ENCODE assay signal across 18 cellular contexts in the genomic region with DNA sequence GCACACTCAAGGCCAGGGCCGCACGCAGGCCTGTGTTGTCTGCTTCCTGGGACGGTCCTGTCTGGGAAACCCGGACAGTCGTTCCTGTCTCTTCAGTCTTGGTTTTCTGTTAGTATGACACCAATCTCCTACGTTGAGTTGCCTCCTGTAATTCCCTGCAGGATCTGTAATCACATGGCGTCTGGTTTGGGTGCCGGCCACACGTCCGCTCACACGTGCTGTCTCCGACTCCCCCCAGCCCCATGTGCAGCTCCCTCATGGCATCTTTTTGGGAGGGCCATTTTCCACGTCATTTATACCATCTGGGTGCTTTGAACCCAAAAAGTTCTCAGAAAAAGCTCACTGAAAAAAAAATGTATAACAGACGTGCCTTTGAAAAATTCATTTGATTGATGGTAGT. TPM values are rescaled to one million over a fixed set of nuclear protein-coding genes. Genes with fewer than 3 reads are reported as not detected.
DNase-seq lines count a peak whose midpoint lies in the region; ATAC-seq, FAIRE-seq and TF ChIP-seq lines count a peak whose summit lies in the region.
"Had no signal": no experiment of that assay in that cellular context is flagged by ENCODE, and none has a peak within 500 bp of the region (broad histone marks: within the 10 kb centered on the region; RNA-seq: fewer than 3 reads in every experiment).

No MANE protein-coding gene starts in this region.

- intact Hi-C loops in body of pancreas (cut with DNase I): no loop called here
- intact Hi-C loops in sciatic nerve (cut with DNase I): no loop called here

- no peak overlapping the region for H3K56ac ChIP-seq in H1 (replicated peaks; ENCODE audit: insufficient read length, low read depth, low read length)

- no peak overlapping the region for H3K4ac ChIP-seq in H1 (replicated peaks; ENCODE audit: insufficient read length, low read depth, low read length)

- H3K23me2 ChIP-seq in H1 (ENCODE audit: low read depth, low read length): no peaks in the 10 kb centered on the region

- no peak for ATAC-seq in body of pancreas
- ATAC-seq in sciatic nerve: no peak
- ATAC-seq in GM19328 (IDR thresholded peaks at IDR 0.05; ENCODE audit: unreplicated experiment): no peak
- ATAC-seq: K562 had no signal

- no peaks in the 10 kb centered on the region for H3K9me3 Mint-ChIP-seq in nephron
- H3K9me3 Mint-ChIP-seq in progenitor cell of endocrine pancreas (ENCODE audit: low read depth): no peaks in the 10 kb centered on the region
- peaks cover 4% of the 10 kb centered on the region for H3K9me3 Mint-ChIP-seq in glutamatergic neuron (ENCODE audit: unreplicated experiment)
- H3K9me3 Mint-ChIP-seq: CD4-positive, alpha-beta memory T cell; H9 had no signal

- no peak overlapping the region for H2AFZ ChIP-seq in H1 (ENCODE audit: low read length)
- H2AFZ ChIP-seq: GM23248 had no signal

- no peak overlapping the region for H3K14ac ChIP-seq in H1 (ENCODE audit: insufficient read length)

- no peak overlapping the region for H4K5ac ChIP-seq in H1 (ENCODE audit: insufficient read length, low read depth, low read length)

- H3K4me3 ChIP-seq in body of pancreas (no peak overlapping the region), H1 (ENCODE audit: extremely low read depth in 1 of 4, insufficient read depth in 2 of 4, low read depth in 3 of 4, low read length in 4 of 4) (no peak overlapping the region)
- H3K4me3 ChIP-seq: GM23248, K562, MG63 had no signal

- no peak overlapping the region for H3K9ac ChIP-seq in H1 (replicated peaks in 1 of 4; ENCODE audit: extremely low read depth in 1 of 4, low read depth in 3 of 4, low read length in 3 of 4)
- H3K9ac ChIP-seq: GM23248, SK-N-SH had no signal

- H3K4me1 ChIP-seq in body of pancreas (peaks cover 65% of the 10 kb centered on the region), H1 (replicated peaks in 1 of 4; ENCODE audit: control insufficient read depth in 3 of 4, insufficient read depth in 4 of 4, low read length in 3 of 4) (peaks cover 0 to 5% (median under 1%) of the 10 kb centered on the region in 4 experiments; a peak in 2 of 7 replicates)

- H2BK20ac ChIP-seq in H1 (ENCODE audit: low read length): no peak overlapping the region

- H3K4me2 ChIP-seq in H1 (ENCODE audit: insufficient read depth in 1 of 2, low read depth in 2 of 2, low read length in 2 of 2): no peak overlapping the region
- H3K4me2 ChIP-seq: SK-N-SH had no signal

- H4K8ac ChIP-seq in H1 (ENCODE audit: extremely low read depth, insufficient read depth, low read length): peak overlapping the region; percentile 57; the same call in 1 of the 2 replicates

- DNase-seq in body of pancreas (no peak), H1 (ENCODE audit: low read depth in 1 of 2, low spot score in 2 of 2) (no peak), progenitor cell of endocrine pancreas (ENCODE audit: low spot score, unreplicated experiment) (no peak), sciatic nerve (ENCODE audit: low spot score) (no peak), glutamatergic neuron (no peak)
- DNase-seq: C1 segment of cervical spinal cord; CD4-positive, alpha-beta memory T cell; COR-L47; GM23248; H9; MG63; NCI-H2029; SK-N-SH had no signal

- FAIRE-seq in H1 (lab: Jason Lieb, UNC): no peak
- FAIRE-seq: GM18507, K562 had no signal

- POLR2A ChIA-PET in H1 (lab: Charles Lee; ENCODE audit: partially characterized antibody): no interaction called here

- WGBS in body of pancreas, 2 donors: 79 to 85% methylated on average over 13 to 14 of the region's 14 CpGs
- WGBS in H1 (ENCODE audit: extremely low coverage in 1 of 2, insufficient coverage in 1 of 2, insufficient read length in 1 of 2, insufficient replicate concordance in 2 of 2, low coverage in 1 of 2, low lambda C conversion rate in 2 of 2, missing lambda C conversion rate in 1 of 2), 2 experiments: 94% methylated on average over 14 of the region's 14 CpGs; no CpG with 5 or more reads in 1 of the 2 experiments

- H3K4me1 Mint-ChIP-seq in nephron (peaks cover 61% of the 10 kb centered on the region), progenitor cell of endocrine pancreas (ENCODE audit: low read depth) (peaks cover 58% of the 10 kb centered on the region), glutamatergic neuron (ENCODE audit: low read depth, unreplicated experiment) (peaks cover 32% of the 10 kb centered on the region)

- H3K27ac ChIP-seq in body of pancreas (peak overlapping the region; percentile 79 to 92 (median 84)), H1 (ENCODE audit: low read depth, low read length) (no peak overlapping the region)
- H3K27ac ChIP-seq: GM23248, RWPE1 had no signal

- TF ChIP-seq POLR2A in body of pancreas (IDR thresholded peaks at IDR 0.05) (no peak), H1 (IDR thresholded peaks at IDR 0.05; ENCODE audit: control extremely low read depth in 1 of 2, low read depth in 2 of 2, low read length in 2 of 2) (no peak)

- no peak overlapping the region for H4K91ac ChIP-seq in H1 (replicated peaks; ENCODE audit: insufficient read length, low read length)

- H3K27me3 Mint-ChIP-seq in nephron (ENCODE audit: low read depth) (peaks cover 34% of the 10 kb centered on the region), progenitor cell of endocrine pancreas (peaks cover 3% of the 10 kb centered on the region), glutamatergic neuron (ENCODE audit: unreplicated experiment) (peaks cover 3% of the 10 kb centered on the region)

- no peaks in the 10 kb centered on the region for H4K20me1 ChIP-seq in H1 (replicated peaks in 1 of 2; ENCODE audit: control insufficient read depth in 1 of 2, insufficient read depth in 2 of 2, low read length in 2 of 2)

- H3K27me3 ChIP-seq in body of pancreas (no peaks in the 10 kb centered on the region), H1 (replicated peaks in 1 of 4; ENCODE audit: control insufficient read depth in 3 of 4, extremely low read depth in 1 of 4, insufficient read depth in 3 of 4, low read length in 3 of 4) (no peaks in the 10 kb centered on the region; a peak in 1 of 7 replicates)
- H3K27me3 ChIP-seq: MG63 had no signal

- H3K79me1 ChIP-seq in H1 (ENCODE audit: low read depth, low read length): no peaks in the 10 kb centered on the region

- TF ChIP-seq CTCF in body of pancreas (IDR thresholded peaks at IDR 0.05): no peak
- no peak for TF ChIP-seq CTCF in H1 (IDR thresholded peaks at IDR 0.05; ENCODE audit: control extremely low read depth in 1 of 3, insufficient read depth in 1 of 3, low read depth in 1 of 3, low read length in 3 of 3)
- no peak for TF ChIP-seq CTCF in nephron (IDR thresholded peaks at IDR 0.05; ENCODE audit: unreplicated experiment in 3 of 3)
- no peak for TF ChIP-seq CTCF in progenitor cell of endocrine pancreas (IDR thresholded peaks at IDR 0.05; ENCODE audit: unreplicated experiment)
- TF ChIP-seq CTCF in glutamatergic neuron (IDR thresholded peaks at IDR 0.05; ENCODE audit: partially characterized antibody, unreplicated experiment): no peak

- no peak overlapping the region for H2BK12ac ChIP-seq in H1 (ENCODE audit: low read depth, low read length)

- no peak overlapping the region for H3K23ac ChIP-seq in H1 (ENCODE audit: insufficient read length)

- no peak overlapping the region for H2BK120ac ChIP-seq in H1 (replicated peaks; ENCODE audit: low read depth, low read length)

- CTCF ChIA-PET in H1 (lab: Charles Lee; ENCODE audit: partially characterized antibody): interaction anchor here (0.5 kb wide), 1 partner anchor 1891 kb away, joined by 3 read pairs; no protein-coding TSS in a partner anchor

- TF ChIP-seq RAD21 in H1 (IDR thresholded peaks at IDR 0.05 in 1 of 2, conservative IDR thresholded peaks at IDR 0.05 in 1 of 2; ENCODE audit: low read depth in 2 of 2, low read length in 2 of 2): no peak

- no peaks in the 10 kb centered on the region for H3K79me2 ChIP-seq in H1 (ENCODE audit: control insufficient read depth in 1 of 2, insufficient read depth in 2 of 2, low read length in 2 of 2)

- H3K36me3 ChIP-seq in body of pancreas (replicated peaks in 1 of 2; ENCODE audit: insufficient read depth in 1 of 2, low read depth in 2 of 2) (no peaks in the 10 kb centered on the region), H1 (ENCODE audit: control insufficient read depth in 2 of 4, insufficient read depth in 4 of 4, low read length in 3 of 4) (no peaks in the 10 kb centered on the region)
- H3K36me3 ChIP-seq: MG63 had no signal

- H3K36me3 Mint-ChIP-seq in nephron (ENCODE audit: low read depth): no peaks in the 10 kb centered on the region
- H3K36me3 Mint-ChIP-seq in progenitor cell of endocrine pancreas (ENCODE audit: insufficient read depth): no peaks in the 10 kb centered on the region
- no peaks in the 10 kb centered on the region for H3K36me3 Mint-ChIP-seq in glutamatergic neuron (ENCODE audit: unreplicated experiment)
- H3K36me3 Mint-ChIP-seq: CD4-positive, alpha-beta memory T cell had no signal

- H3K18ac ChIP-seq in H1 (ENCODE audit: extremely low read depth, low read length): no peak overlapping the region

- H3K9me3 ChIP-seq in body of pancreas (no peaks in the 10 kb centered on the region), H1 (ENCODE audit: insufficient read depth in 2 of 2, low read depth in 1 of 2, low read length in 1 of 2) (no peaks in the 10 kb centered on the region)
- H3K9me3 ChIP-seq: MG63, SK-N-SH had no signal

- H2BK15ac ChIP-seq in H1 (ENCODE audit: low read length): no peak overlapping the region

- no peak for TF ChIP-seq EP300 in H1 (IDR thresholded peaks at IDR 0.05; ENCODE audit: borderline replicate concordance in 1 of 2, low read depth in 2 of 2, low read length in 2 of 2)

- H2BK5ac ChIP-seq in H1 (ENCODE audit: low read depth, low read length): no peak overlapping the region

- H2AK5ac ChIP-seq in H1 (ENCODE audit: low read depth, low read length): no peak overlapping the region

- H3K27ac Mint-ChIP-seq in nephron (peak overlapping the region in 2 of 3 experiments; percentile 49 to 64), progenitor cell of endocrine pancreas (peak overlapping the region; percentile 99), glutamatergic neuron (ENCODE audit: unreplicated experiment) (no peak overlapping the region)
- H3K27ac Mint-ChIP-seq: CD4-positive, alpha-beta memory T cell had no signal

- H3K4me3 Mint-ChIP-seq in nephron: no peak overlapping the region
- H3K4me3 Mint-ChIP-seq in progenitor cell of endocrine pancreas (ENCODE audit: low read depth): no peak overlapping the region
- no peak overlapping the region for H3K4me3 Mint-ChIP-seq in glutamatergic neuron (ENCODE audit: unreplicated experiment)
- H3K4me3 Mint-ChIP-seq: CD4-positive, alpha-beta memory T cell; H9 had no signal

RNA-seq across cellular contexts. Expression of a gene that starts 23.2 kb away (rescaled TPM):
- 10 to 100 TPM in 1 of 2 donors, 1 to 10 TPM in 1; 6.0 to 13.2 TPM for total RNA-seq in body of pancreas
- 3.8 and 5.6 TPM in 2 replicates for total RNA-seq in H1 (2021; fragmentation: NEBNext Ultra II Directional; extraction: Animal tissue kit (Norgen Biotek cat#: 25700))
- polyA plus RNA-seq in H1 (2011; rRNA removed): 1.7 and 3.1 TPM in 2 replicates
- polyA plus RNA-seq in H1 (2011; cell fraction: cytosol; rRNA removed): 3.3 TPM
- 8.7 TPM for polyA plus RNA-seq in H1 (2011; cell fraction: nucleus; rRNA removed)
- polyA plus RNA-seq in H1 (2012, experiment 1 of 2): 1.5 to 2.8 TPM (median 2.7 TPM) in 4 replicates
- polyA plus RNA-seq in H1 (2012, experiment 2 of 2): 1.5 TPM
- polyA plus RNA-seq in H1 (2013, experiment 1 of 2): 1.4 TPM
- polyA plus RNA-seq in H1 (2013, experiment 2 of 2): 1.0 TPM
- polyA minus RNA-seq in H1 (2011; rRNA and poly(A)+ RNA removed): 0.39 and 0.95 TPM in 2 replicates
- 2.3 TPM for polyA minus RNA-seq in H1 (2011; cell fraction: cytosol; rRNA and poly(A)+ RNA removed)
- 2.6 TPM for polyA minus RNA-seq in H1 (2011; cell fraction: nucleus; rRNA and poly(A)+ RNA removed)
- 75.3 and 79.1 TPM in 2 replicates for total RNA-seq in progenitor cell of endocrine pancreas
- total RNA-seq in sciatic nerve: 15.4 TPM
- 34.3 TPM for total RNA-seq in glutamatergic neuron (ENCODE audit: unreplicated experiment)
- total RNA-seq: K562 had no signal
- polyA plus RNA-seq: K562 had no signal

RNA-seq across cellular contexts. Expression of a gene that starts 38.9 kb away (rescaled TPM):
- total RNA-seq in body of pancreas: 10 to 100 TPM; 15.6 to 29.0 TPM
- total RNA-seq in H1 (2021; fragmentation: NEBNext Ultra II Directional; extraction: Animal tissue kit (Norgen Biotek cat#: 25700)): 12.0 and 12.5 TPM in 2 replicates
- polyA plus RNA-seq in H1 (2011; rRNA removed): 4.2 and 5.1 TPM in 2 replicates
- 5.8 TPM for polyA plus RNA-seq in H1 (2011; cell fraction: cytosol; rRNA removed)
- polyA plus RNA-seq in H1 (2011; cell fraction: nucleus; rRNA removed): 11.3 TPM
- polyA plus RNA-seq in H1 (2012, experiment 1 of 2): 6.9 to 9.1 TPM (median 8.0 TPM) in 4 replicates
- polyA plus RNA-seq in H1 (2012, experiment 2 of 2): 1.6 TPM
- polyA plus RNA-seq in H1 (2013, experiment 1 of 2): 8.2 TPM
- 8.6 TPM for polyA plus RNA-seq in H1 (2013, experiment 2 of 2)
- 22.0 and 30.5 TPM in 2 replicates for polyA minus RNA-seq in H1 (2011; rRNA and poly(A)+ RNA removed)
- polyA minus RNA-seq in H1 (2011; cell fraction: cytosol; rRNA and poly(A)+ RNA removed): 6.2 TPM
- polyA minus RNA-seq in H1 (2011; cell fraction: nucleus; rRNA and poly(A)+ RNA removed): 35.7 TPM
- 46.2 and 49.3 TPM in 2 replicates for total RNA-seq in progenitor cell of endocrine pancreas
- 36.5 TPM for total RNA-seq in sciatic nerve
- total RNA-seq in glutamatergic neuron (ENCODE audit: unreplicated experiment): 48.3 TPM
